Comparison of ENCODE assay signal across 24 cellular contexts in genomic region chr3:172339892-172340291, GRCh38.
"Had no signal": no experiment of that assay in that cellular context is flagged by ENCODE, and none has a peak within 500 bp of the region (broad histone marks: within the 10 kb centered on the region; RNA-seq: fewer than 3 reads in every experiment).

No MANE protein-coding gene starts in this region.

- H3K27ac ChIP-seq: breast epithelium, coronary artery, epithelial cell of prostate, gastroesophageal sphincter, left lung, upper lobe of right lung had no signal

- H3K36me3 ChIP-seq: breast epithelium had no signal

- DNase-seq: activated B cell treated with CpG ODN at 0.5 μM for 24 hours; activated CD4-positive, alpha-beta memory T cell treated with anti-CD3 and anti-CD28 coated beads for 36 hours; activated CD4-positive, alpha-beta T cell treated with anti-CD3 and anti-CD28 coated beads for 4 hours; activated naive CD4-positive, alpha-beta T cell treated with Interleukin-2 at 50 U/mL for 16 hours; activated naive CD8-positive, alpha-beta T cell treated with anti-CD3 and anti-CD28 coated beads for 36 hours; activated T-cell treated with anti-CD3 and anti-CD28 coated beads, Interleukin-2, amount 50 U/mL, for 48 hours; amniotic stem cell; endodermal cell; heart right ventricle; immature natural killer cell; kidney glomerular epithelial cell; left lung; nucleus accumbens; posterior cingulate gyrus; retina; stimulated activated CD4-positive, alpha-beta T cell treated with anti-CD3 and anti-CD28 coated beads, Interleukin-4, amount 100 ng/mL, for 4 hours; stimulated activated naive CD8-positive, alpha-beta T cell treated with anti-CD3 and anti-CD28 coated beads, Interleukin-15, Interleukin-2, amounts not matched to agents 100 U/mL and 50 U/mL, for 24 hours; T1000; upper lobe of right lung had no signal

- H3K4me3 ChIP-seq: breast epithelium, coronary artery, gastroesophageal sphincter, heart right ventricle, left lung, upper lobe of right lung had no signal

- H3K4me1 ChIP-seq: breast epithelium, gastroesophageal sphincter, heart right ventricle, left lung, upper lobe of right lung had no signal

- ATAC-seq: gastroesophageal sphincter; left lung; natural killer cell treated with Interleukin-12 subunit alpha and Interleukin-12 subunit beta and Interleukin-15 and Interleukin-18, amount 100 ng/mL, for 72 hours; stimulated activated naive CD8-positive, alpha-beta T cell treated with anti-CD3 and anti-CD28 coated beads, Interleukin-15, Interleukin-2, amounts not matched to agents 100 U/mL and 50 U/mL, for 24 hours; upper lobe of right lung had no signal

- H3K9me3 ChIP-seq: breast epithelium, gastroesophageal sphincter, heart right ventricle, left lung, upper lobe of right lung had no signal
